ENCODE assay signal across 10 cellular contexts in genomic region chr19:47096721-47097120, GRCh38. TPM values are rescaled to one million over a fixed set of nuclear protein-coding genes. Genes with fewer than 3 reads are reported as not detected.
DNase-seq lines count a peak whose midpoint lies in the region; ATAC-seq and TF ChIP-seq lines count a peak whose summit lies in the region.
"Had no signal": no experiment of that assay in that cellular context is flagged by ENCODE, and none has a peak within 500 bp of the region (broad histone marks: within the 10 kb centered on the region; RNA-seq: fewer than 3 reads in every experiment).

No MANE protein-coding gene starts in this region.

- no peak overlapping the region for H3K23ac ChIP-seq in mesenchymal stem cell (ENCODE audit: low read length in 2 of 2)

- H3K9me3 ChIP-seq in mesenchymal stem cell (ENCODE audit: control insufficient read depth, low read length) (no peaks in the 10 kb centered on the region), testis (no peaks in the 10 kb centered on the region)
- H3K9me3 ChIP-seq: uterus had no signal

- ATAC-seq in GM21447 (IDR thresholded peaks at IDR 0.05; ENCODE audit: unreplicated experiment): no peak

- no peak overlapping the region for H2BK15ac ChIP-seq in mesenchymal stem cell (ENCODE audit: low read depth, poor library complexity, severe bottlenecking)

- H3K79me1 ChIP-seq in mesenchymal stem cell (replicated peaks; ENCODE audit: low read length, poor library complexity, severe bottlenecking): peaks cover 40% of the 10 kb centered on the region

- no peak overlapping the region for H2BK5ac ChIP-seq in mesenchymal stem cell (ENCODE audit: low read depth, low read length, poor library complexity, severe bottlenecking)

- H3K4me2 ChIP-seq in mesenchymal stem cell (ENCODE audit: low read length, poor library complexity, severe bottlenecking): no peak overlapping the region

- H3K18ac ChIP-seq in mesenchymal stem cell (ENCODE audit: low read depth in 1 of 2, low read length in 2 of 2): no peak overlapping the region

- H3K27ac Mint-ChIP-seq in activated CD4-positive, alpha-beta T cell treated with anti-CD3 and anti-CD28 coated beads, Interleukin-2, amount 10 ng/mL, durations not matched to agents 7 days and 5 days: peak overlapping the region; percentile 90

- POLR2A ChIA-PET in activated CD4-positive, alpha-beta T cell treated with anti-CD3 and anti-CD28 coated beads, Interleukin-2, amount 10 ng/mL, durations not matched to agents 7 days and 5 days (lab: Charles Lee): interaction anchor here (4.7 kb wide), 1 partner anchor 16 kb away, joined by 33 read pairs; the partner anchor contains the start of gene ZC3H4

- H3K14ac ChIP-seq in mesenchymal stem cell (ENCODE audit: low read length in 2 of 2): no peak overlapping the region

- intact Hi-C loops in testis (cut with DNase I; ENCODE audit: low total_unique reads): no loop called here

- H3K4me3 ChIP-seq in mesenchymal stem cell (ENCODE audit: insufficient read depth in 1 of 2, low read depth in 1 of 2, low read length in 2 of 2) (no peak overlapping the region), testis (no peak overlapping the region)
- H3K4me3 ChIP-seq: uterus had no signal

- no peak overlapping the region for H2BK120ac ChIP-seq in mesenchymal stem cell (ENCODE audit: low read depth, low read length)

- no peak for TF ChIP-seq POLR2A in testis (IDR thresholded peaks at IDR 0.05)

- no peak overlapping the region for H2AK5ac ChIP-seq in mesenchymal stem cell (ENCODE audit: low read length, severe bottlenecking)

- H3K36me3 ChIP-seq in mesenchymal stem cell (ENCODE audit: control insufficient read depth in 1 of 2, insufficient read depth in 2 of 2, low read depth in 1 of 2, low read length in 2 of 2): peaks cover 26 to 43% of the 10 kb centered on the region in 2 experiments
- H3K36me3 ChIP-seq in testis (ENCODE audit: low read depth, missing control alignments): no peaks in the 10 kb centered on the region
- H3K36me3 ChIP-seq: uterus had no signal

- no peaks in the 10 kb centered on the region for H3K27me3 Mint-ChIP-seq in activated CD4-positive, alpha-beta T cell treated with anti-CD3 and anti-CD28 coated beads, Interleukin-2, amount 10 ng/mL, durations not matched to agents 7 days and 5 days

- H3K4ac ChIP-seq in mesenchymal stem cell (ENCODE audit: low read depth in 1 of 2, low read length in 2 of 2): no peak overlapping the region

- no peak overlapping the region for H2BK12ac ChIP-seq in mesenchymal stem cell (ENCODE audit: low read length in 2 of 2)

- peak overlapping the region; percentile 80 for H3K9ac ChIP-seq in mesenchymal stem cell (ENCODE audit: low read length)

- H3K4me3 Mint-ChIP-seq in activated CD4-positive, alpha-beta T cell treated with anti-CD3 and anti-CD28 coated beads, Interleukin-2, amount 10 ng/mL, durations not matched to agents 7 days and 5 days: no peak overlapping the region

- H4K91ac ChIP-seq in mesenchymal stem cell (ENCODE audit: low read length): no peak overlapping the region

- H2AFZ ChIP-seq in mesenchymal stem cell (ENCODE audit: low read depth, low read length): no peak overlapping the region

- no peak for TF ChIP-seq CTCF in testis (IDR thresholded peaks at IDR 0.05)

- H3K27me3 ChIP-seq in mesenchymal stem cell (ENCODE audit: control insufficient read depth in 1 of 2, insufficient read depth in 1 of 2, low read length in 2 of 2) (no peaks in the 10 kb centered on the region), testis (no peaks in the 10 kb centered on the region)
- H3K27me3 ChIP-seq: uterus had no signal

- H3K4me1 Mint-ChIP-seq in activated CD4-positive, alpha-beta T cell treated with anti-CD3 and anti-CD28 coated beads, Interleukin-2, amount 10 ng/mL, durations not matched to agents 7 days and 5 days: peaks cover 70% of the 10 kb centered on the region

- CTCF ChIA-PET in activated CD4-positive, alpha-beta T cell treated with anti-CD3 and anti-CD28 coated beads, Interleukin-2, amount 10 ng/mL, durations not matched to agents 7 days and 5 days (lab: Charles Lee): interaction anchor here (0.6 to 4.1 kb wide), 6 partner anchors 10 to 148 kb away, joined by 3 to 20 read pairs (median 6); partner anchors contain the start of gene ZC3H4

- no peaks in the 10 kb centered on the region for H3K9me3 Mint-ChIP-seq in activated CD4-positive, alpha-beta T cell treated with anti-CD3 and anti-CD28 coated beads, Interleukin-2, amount 10 ng/mL, durations not matched to agents 7 days and 5 days

- H3K36me3 Mint-ChIP-seq in activated CD4-positive, alpha-beta T cell treated with anti-CD3 and anti-CD28 coated beads, Interleukin-2, amount 10 ng/mL, durations not matched to agents 7 days and 5 days (ENCODE audit: low read depth): peaks cover 43% of the 10 kb centered on the region

- no peak overlapping the region for H4K8ac ChIP-seq in mesenchymal stem cell (ENCODE audit: low read length)

- WGBS in mesenchymal stem cell: 98% methylated on average over 9 of the region's 9 CpGs
- WGBS in testis, 2 donors: 85 to 100% methylated on average over 1 to 9 of the region's 9 CpGs

- no peak for DNase-seq in activated CD4-positive, alpha-beta T cell treated with anti-CD3 and anti-CD28 coated beads, Interleukin-2, amount 10 ng/mL, durations not matched to agents 7 days and 5 days
- no peak for DNase-seq in activated CD4-positive, alpha-beta T cell treated with anti-CD3 and anti-CD28 coated beads, Interleukin-2, amount 50 U/mL, for 1 hour
- DNase-seq in mesenchymal stem cell: no peak
- no peak for DNase-seq in testis
- no peak for DNase-seq in DMS153 (lab: John Stamatoyannopoulos, UW)
- no peak for DNase-seq in DMS79 (lab: John Stamatoyannopoulos, UW)
- DNase-seq: effector memory CD4-positive, alpha-beta T cell; uterus had no signal

- peak overlapping the region; percentile 66 for H3K27ac ChIP-seq in cingulate gyrus (ENCODE audit: low read depth, low read length)
- no peak overlapping the region for H3K27ac ChIP-seq in mesenchymal stem cell (ENCODE audit: low read length, poor library complexity, severe bottlenecking)
- peak overlapping the region; percentile 48 to 67 for H3K27ac ChIP-seq in testis

- H3K4me1 ChIP-seq in mesenchymal stem cell (ENCODE audit: control insufficient read depth, insufficient read depth, low read depth, low read length) (peaks cover 28% of the 10 kb centered on the region), testis (peaks cover 35% of the 10 kb centered on the region)

RNA-seq across cellular contexts. Expression of gene ZC3H4, which starts 16.9 kb away (rescaled TPM):
- total RNA-seq in activated CD4-positive, alpha-beta T cell treated with anti-CD3 and anti-CD28 coated beads, Interleukin-2, amount 10 ng/mL, durations not matched to agents 7 days and 5 days: 100 to 1,000 TPM in 1 of 2 experiments, 10 to 100 TPM in 1; 99.5 to 115 TPM
- polyA plus RNA-seq in mesenchymal stem cell (2013, experiment 1 of 2): 12.6 TPM
- 12.7 TPM for polyA plus RNA-seq in mesenchymal stem cell (2013, experiment 2 of 2)
- 10 to 100 TPM; 45.2 to 47.3 TPM for total RNA-seq in testis
- polyA plus RNA-seq in testis (ENCODE audit: insufficient read depth, low read depth, low replicate concordance): 25.4 TPM

RNA-seq across cellular contexts. Expression of gene SAE1, which starts 33.9 kb away (rescaled TPM):
- total RNA-seq in activated CD4-positive, alpha-beta T cell treated with anti-CD3 and anti-CD28 coated beads, Interleukin-2, amount 10 ng/mL, durations not matched to agents 7 days and 5 days: 100 to 1,000 TPM; 162 to 168 TPM
- 133 TPM for polyA plus RNA-seq in mesenchymal stem cell (2013, experiment 1 of 2)
- 135 TPM for polyA plus RNA-seq in mesenchymal stem cell (2013, experiment 2 of 2)
- total RNA-seq in testis: 100 to 1,000 TPM; 105 to 124 TPM
- 185 TPM for polyA plus RNA-seq in testis (ENCODE audit: insufficient read depth, low read depth, low replicate concordance)

RNA-seq across cellular contexts. Expression of gene TMEM160, which starts 48.3 kb away (rescaled TPM):
- total RNA-seq in activated CD4-positive, alpha-beta T cell treated with anti-CD3 and anti-CD28 coated beads, Interleukin-2, amount 10 ng/mL, durations not matched to agents 7 days and 5 days: 10 to 100 TPM; 41.6 to 56.6 TPM
- 28.2 TPM for polyA plus RNA-seq in mesenchymal stem cell (2013, experiment 1 of 2)
- polyA plus RNA-seq in mesenchymal stem cell (2013, experiment 2 of 2): 28.5 TPM
- 10 to 100 TPM; 28.1 to 28.7 TPM for total RNA-seq in testis
- polyA plus RNA-seq in testis (ENCODE audit: insufficient read depth, low read depth, low replicate concordance): 7.1 TPM
